In genomic region chr2:39728941-39729351, GRCh38 we compare ENCODE assay signal across 9 cellular contexts. TPM values are rescaled to one million over a fixed set of nuclear protein-coding genes. Genes with fewer than 3 reads are reported as not detected.
A peak's percentile ranks its signal among the peaks of the same experiment; 100 is the strongest.
DNase-seq lines count a peak whose midpoint lies in the region; ATAC-seq and TF ChIP-seq lines count a peak whose summit lies in the region.
"Had no signal": no experiment of that assay in that cellular context is flagged by ENCODE, and none has a peak within 500 bp of the region (broad histone marks: within the 10 kb centered on the region; RNA-seq: fewer than 3 reads in every experiment).

No MANE protein-coding gene starts in this region.

- no peaks in the 10 kb centered on the region for H3K9me3 Mint-ChIP-seq in nephron progenitor cell
- H3K9me3 Mint-ChIP-seq: central memory CD8-positive, alpha-beta T cell had no signal

- H3K4me1 Mint-ChIP-seq in nephron progenitor cell: peaks cover 16% of the 10 kb centered on the region
- H3K4me1 Mint-ChIP-seq: central memory CD8-positive, alpha-beta T cell had no signal

- DNase-seq in cardiac muscle cell (ENCODE audit: low read depth in 1 of 2, low spot score in 1 of 2) (peak; percentile 60 to 72), cardiac septum (ENCODE audit: low spot score) (no peak), RPMI7951 (ENCODE audit: low read depth) (peak; percentile 68), dorsolateral prefrontal cortex (peak in 4 of 10 donors; percentile 31 to 53 (median 46)), nephron progenitor cell (peak; percentile 39)
- no peak for DNase-seq in stimulated activated naive CD4-positive, alpha-beta T cell (lab: John Stamatoyannopoulos, UW)

- intact Hi-C loops in cardiac septum (cut with DNase I) (loop anchor here (5.0 kb wide), 1 partner anchor 217 kb away; no protein-coding TSS in a partner anchor), dorsolateral prefrontal cortex (cut with DNase I) (no loop called here)

- no peaks in the 10 kb centered on the region for H3K9me3 ChIP-seq in cardiac muscle cell (ENCODE audit: low read depth)

- peak; percentile 35 for ATAC-seq in HG02981 (IDR thresholded peaks at IDR 0.05; ENCODE audit: unreplicated experiment)
- no peak for ATAC-seq in GM19328 (IDR thresholded peaks at IDR 0.05; ENCODE audit: unreplicated experiment)

- no peak overlapping the region for H3K4me3 Mint-ChIP-seq in nephron progenitor cell
- H3K4me3 Mint-ChIP-seq: central memory CD8-positive, alpha-beta T cell had no signal

- TF ChIP-seq CTCF in cardiac muscle cell (IDR thresholded peaks at IDR 0.05; ENCODE audit: low read depth, low read length): peak; percentile 87
- peak in 55 of 56 donors; percentile 27 to 77 (median 60) for TF ChIP-seq CTCF in dorsolateral prefrontal cortex (IDR thresholded peaks at IDR 0.05 in 54 of 56, conservative IDR thresholded peaks at IDR 0.05 in 2 of 56; ENCODE audit: low read depth in 1 of 56, partially characterized antibody in 56 of 56)
- peak; percentile 73 for TF ChIP-seq CTCF in nephron progenitor cell (IDR thresholded peaks at IDR 0.05)

- no peaks in the 10 kb centered on the region for H3K27me3 Mint-ChIP-seq in nephron progenitor cell (ENCODE audit: low read depth, poor library complexity)
- H3K27me3 Mint-ChIP-seq: central memory CD8-positive, alpha-beta T cell had no signal

- H3K36me3 ChIP-seq in cardiac muscle cell: no peaks in the 10 kb centered on the region

- H3K4me1 ChIP-seq in cardiac muscle cell (ENCODE audit: low read depth): peaks cover 8% of the 10 kb centered on the region

- H3K27ac Mint-ChIP-seq in nephron progenitor cell: no peak overlapping the region

- H3K27me3 ChIP-seq in cardiac muscle cell: no peaks in the 10 kb centered on the region
- H3K27me3 ChIP-seq in dorsolateral prefrontal cortex: no peaks in the 10 kb centered on the region

- H3K36me3 Mint-ChIP-seq in nephron progenitor cell (ENCODE audit: low read depth): peaks cover 25% of the 10 kb centered on the region

- no peak overlapping the region for H3K4me3 ChIP-seq in cardiac muscle cell
- H3K4me3 ChIP-seq in dorsolateral prefrontal cortex: no peak overlapping the region

- no peak overlapping the region for H3K27ac ChIP-seq in cardiac muscle cell
- peak overlapping the region in 1 of 59 donors; percentile 1 for H3K27ac ChIP-seq in dorsolateral prefrontal cortex

RNA-seq across cellular contexts. Expression of gene THUMPD2, which starts 50.1 kb away (rescaled TPM):
- total RNA-seq in cardiac muscle cell (7.0 and 8.4 TPM in 2 replicates), cardiac septum (5.7 TPM), dorsolateral prefrontal cortex (10 to 100 TPM in 118 of 120 experiments, 1 to 10 TPM in 2; 9.8 to 24.5 (median 14.2) TPM)
- 11.8 and 12.1 TPM in 2 replicates for polyA plus RNA-seq in cardiac muscle cell
- 6.5 and 7.2 TPM in 2 replicates for total RNA-seq in RPMI7951 (2014; rRNA removed; shearing (Covaris generic))

Comparison
In these comparisons a context has a peak if more than half of its experiments do, and no peak if none do; other contexts are left out.
1. DNase-seq: peak in cardiac muscle cell (2 of 2), RPMI7951 (single experiment) and nephron progenitor cell (single experiment); none in cardiac septum (single experiment) and stimulated activated naive CD4-positive, alpha-beta T cell (0 of 6).
2. Peak in every context shown above with its lines, with median percentiles within 50 percentile points of each other: CTCF ChIP-seq.